13 cellular contexts compared by ENCODE assay signal in genomic region chr3:46954178-46954577, GRCh38. TPM values are rescaled to one million over a fixed set of nuclear protein-coding genes. Genes with fewer than 3 reads are reported as not detected.
DNase-seq lines count a peak whose midpoint lies in the region; ATAC-seq, FAIRE-seq and TF ChIP-seq lines count a peak whose summit lies in the region.
"Had no signal": no experiment of that assay in that cellular context is flagged by ENCODE, and none has a peak within 500 bp of the region (broad histone marks: within the 10 kb centered on the region; RNA-seq: fewer than 3 reads in every experiment).

No MANE protein-coding gene starts in this region.

- no peaks in the 10 kb centered on the region for H3K27me3 Mint-ChIP-seq in activated CD4-positive, alpha-beta memory T cell treated with anti-CD3 and anti-CD28 coated beads, Interleukin-2, amount 10 ng/mL, durations not matched to agents 7 days and 5 days

- no peak overlapping the region for H2BK5ac ChIP-seq in mesenchymal stem cell (ENCODE audit: low read depth, low read length, poor library complexity, severe bottlenecking)

- DNase-seq in GM12892 (ENCODE audit: insufficient read length) (no peak), mesenchymal stem cell (no peak), NCI-H2171 treated with DMSO at 0.1 percent for 48 hours (lab: John Stamatoyannopoulos, UW) (no peak), SIG-M5 treated with dmso at 0.1 percent for 504 hours (lab: John Stamatoyannopoulos, UW; ENCODE audit: unreplicated experiment) (no peak), cerebellar nuclear complex (lab: John Stamatoyannopoulos, UW) (no peak)
- no peak for DNase-seq in activated CD4-positive, alpha-beta memory T cell treated with anti-CD3 and anti-CD28 coated beads, Interleukin-2, amount 10 ng/mL, durations not matched to agents 7 days and 5 days
- DNase-seq: NCI-H1436, WERI-Rb-1 had no signal

- H3K18ac ChIP-seq in mesenchymal stem cell (ENCODE audit: low read depth in 1 of 2, low read length in 2 of 2), result peak overlapping the region in 1 of 2 experiments; percentile 48

- peak overlapping the region; percentile 41 for H3K4me3 Mint-ChIP-seq in activated CD4-positive, alpha-beta memory T cell treated with anti-CD3 and anti-CD28 coated beads, Interleukin-2, amount 10 ng/mL, durations not matched to agents 7 days and 5 days

- peak overlapping the region; percentile 82 for H3K27ac Mint-ChIP-seq in activated CD4-positive, alpha-beta memory T cell treated with anti-CD3 and anti-CD28 coated beads, Interleukin-2, amount 10 ng/mL, durations not matched to agents 7 days and 5 days

- no peak overlapping the region for H2AFZ ChIP-seq in mesenchymal stem cell (ENCODE audit: low read depth, low read length)

- peaks cover 84% of the 10 kb centered on the region for H3K4me1 Mint-ChIP-seq in activated CD4-positive, alpha-beta memory T cell treated with anti-CD3 and anti-CD28 coated beads, Interleukin-2, amount 10 ng/mL, durations not matched to agents 7 days and 5 days

- H2BK12ac ChIP-seq in mesenchymal stem cell (ENCODE audit: low read length in 2 of 2), result no peak overlapping the region

- no peak overlapping the region for H3K14ac ChIP-seq in mesenchymal stem cell (ENCODE audit: low read length in 2 of 2)

- no peak overlapping the region for H3K4ac ChIP-seq in mesenchymal stem cell (ENCODE audit: low read depth in 1 of 2, low read length in 2 of 2)

- no peak overlapping the region for H2BK15ac ChIP-seq in mesenchymal stem cell (ENCODE audit: low read depth, poor library complexity, severe bottlenecking)

- TF ChIP-seq POLR2A in GM12892 (IDR thresholded peaks at IDR 0.05; ENCODE audit: low read depth, low read length), result no peak

- no peak for ATAC-seq in GM19452 (IDR thresholded peaks at IDR 0.05; ENCODE audit: unreplicated experiment)

- peaks cover 38% of the 10 kb centered on the region for H3K36me3 Mint-ChIP-seq in activated CD4-positive, alpha-beta memory T cell treated with anti-CD3 and anti-CD28 coated beads, Interleukin-2, amount 10 ng/mL, durations not matched to agents 7 days and 5 days (ENCODE audit: low read depth)

- H3K4me3 ChIP-seq in BLaER1 (peak overlapping the region; percentile 32), mesenchymal stem cell (ENCODE audit: insufficient read depth in 1 of 2, low read depth in 1 of 2, low read length in 2 of 2) (no peak overlapping the region)
- H3K4me3 ChIP-seq: adrenal gland, Peyer's patch had no signal

- H2BK120ac ChIP-seq in mesenchymal stem cell (ENCODE audit: low read depth, low read length), result no peak overlapping the region

- no peaks in the 10 kb centered on the region for H3K9me3 Mint-ChIP-seq in activated CD4-positive, alpha-beta memory T cell treated with anti-CD3 and anti-CD28 coated beads, Interleukin-2, amount 10 ng/mL, durations not matched to agents 7 days and 5 days

- peaks cover 8% of the 10 kb centered on the region for H3K79me1 ChIP-seq in mesenchymal stem cell (replicated peaks; ENCODE audit: low read length, poor library complexity, severe bottlenecking)

- H3K9me3 ChIP-seq in BLaER1 (no peaks in the 10 kb centered on the region), mesenchymal stem cell (ENCODE audit: control insufficient read depth, low read length) (no peaks in the 10 kb centered on the region)
- H3K9me3 ChIP-seq: adrenal gland, Peyer's patch had no signal

- H3K9ac ChIP-seq in BLaER1 (peak overlapping the region; percentile 70), mesenchymal stem cell (ENCODE audit: low read length) (no peak overlapping the region)

- POLR2A ChIA-PET in activated CD4-positive, alpha-beta memory T cell treated with anti-CD3 and anti-CD28 coated beads, Interleukin-2, amount 10 ng/mL, durations not matched to agents 7 days and 5 days (lab: Charles Lee), result interaction anchor here (1.3 to 3.8 kb wide), 3 partner anchors 11 to 40 kb away, joined by 4 to 29 read pairs (median 5); partner anchors contain the start of gene NBEAL2

- peak; percentile 50 for FAIRE-seq in GM12892 (lab: Jason Lieb, UNC)
- FAIRE-seq: endometrium had no signal

- 100% methylated on average over 2 of the region's 3 CpGs for WGBS in mesenchymal stem cell

- CTCF ChIA-PET in activated CD4-positive, alpha-beta memory T cell treated with anti-CD3 and anti-CD28 coated beads, Interleukin-2, amount 10 ng/mL, durations not matched to agents 7 days and 5 days (lab: Charles Lee), result interaction anchor here (0.6 to 1.1 kb wide), 3 partner anchors 11 to 26 kb away, joined by 3 to 5 read pairs (median 3); no protein-coding TSS in a partner anchor

- H3K4me2 ChIP-seq in BLaER1 (peak overlapping the region; percentile 86), mesenchymal stem cell (ENCODE audit: low read length, poor library complexity, severe bottlenecking) (no peak overlapping the region)

- H4K20me1 ChIP-seq in BLaER1, result peaks cover 96% of the 10 kb centered on the region

- H3K27me3 ChIP-seq in BLaER1 (no peaks in the 10 kb centered on the region), mesenchymal stem cell (ENCODE audit: control insufficient read depth in 1 of 2, insufficient read depth in 1 of 2, low read length in 2 of 2) (no peaks in the 10 kb centered on the region)
- H3K27me3 ChIP-seq: adrenal gland, Peyer's patch had no signal

- H3K36me3 ChIP-seq in BLaER1, result peaks cover 43% of the 10 kb centered on the region
- H3K36me3 ChIP-seq in mesenchymal stem cell (ENCODE audit: control insufficient read depth in 1 of 2, insufficient read depth in 2 of 2, low read depth in 1 of 2, low read length in 2 of 2), result no peaks in the 10 kb centered on the region
- H3K36me3 ChIP-seq: adrenal gland, Peyer's patch had no signal

- H3K27ac ChIP-seq in BLaER1 (peak overlapping the region; percentile 84), mesenchymal stem cell (ENCODE audit: low read length, poor library complexity, severe bottlenecking) (no peak overlapping the region)
- H3K27ac ChIP-seq: WERI-Rb-1 had no signal

- H4K91ac ChIP-seq in mesenchymal stem cell (ENCODE audit: low read length), result peak overlapping the region; percentile 22

- peak overlapping the region; percentile 16 for H4K8ac ChIP-seq in mesenchymal stem cell (ENCODE audit: low read length)

- H2AK5ac ChIP-seq in mesenchymal stem cell (ENCODE audit: low read length, severe bottlenecking), result no peak overlapping the region

- H3K4me1 ChIP-seq in BLaER1 (peaks cover 91% of the 10 kb centered on the region), mesenchymal stem cell (ENCODE audit: control insufficient read depth, insufficient read depth, low read depth, low read length) (peaks cover 20% of the 10 kb centered on the region)

- no peak overlapping the region for H3K23ac ChIP-seq in mesenchymal stem cell (ENCODE audit: low read length in 2 of 2)

RNA-seq across cellular contexts. Expression of gene CCDC12, which starts 22.4 kb away (rescaled TPM):
- 48.6 TPM for polyA plus RNA-seq in GM12892 (2012; ENCODE audit: missing spikeins)
- total RNA-seq in activated CD4-positive, alpha-beta memory T cell treated with anti-CD3 and anti-CD28 coated beads, Interleukin-2, amount 10 ng/mL, durations not matched to agents 7 days and 5 days, result 10 to 100 TPM; 55.0 to 56.7 TPM
- 25.6 TPM for polyA plus RNA-seq in mesenchymal stem cell (2013, experiment 1 of 2)
- polyA plus RNA-seq in mesenchymal stem cell (2013, experiment 2 of 2), result 26.2 TPM

RNA-seq across cellular contexts. Expression of gene NBEAL2, which starts 25.3 kb away (rescaled TPM):
- 79.6 TPM for polyA plus RNA-seq in GM12892 (2012; ENCODE audit: missing spikeins)
- total RNA-seq in activated CD4-positive, alpha-beta memory T cell treated with anti-CD3 and anti-CD28 coated beads, Interleukin-2, amount 10 ng/mL, durations not matched to agents 7 days and 5 days, result 100 to 1,000 TPM; 254 to 267 TPM
- 2.0 TPM for polyA plus RNA-seq in mesenchymal stem cell (2013, experiment 1 of 2)
- polyA plus RNA-seq in mesenchymal stem cell (2013, experiment 2 of 2), result 1.7 TPM
